8 cellular contexts compared by ENCODE assay signal in genomic region chr3:192408721-192409151, GRCh38.
DNase-seq lines count a peak whose midpoint lies in the region; ATAC-seq, FAIRE-seq and TF ChIP-seq lines count a peak whose summit lies in the region.

No MANE protein-coding gene starts in this region.

- ATAC-seq in GM19328 (IDR thresholded peaks at IDR 0.05; ENCODE audit: unreplicated experiment): no peak

- no peaks in the 10 kb centered on the region for H3K9me3 Mint-ChIP-seq in activated naive CD4-positive, alpha-beta T cell treated with anti-CD3 and anti-CD28 coated beads for 36 hours

- no peak overlapping the region for H3K27ac ChIP-seq in subcutaneous abdominal adipose tissue (ENCODE audit: low read depth, low read length)

- DNase-seq in NCI-H2227 (lab: John Stamatoyannopoulos, UW; ENCODE audit: unreplicated experiment) (peak; percentile 27), NCI-H2227 treated with DMSO at 0.1 percent for 48 hours (lab: John Stamatoyannopoulos, UW) (no peak), cardiac fibroblast (ENCODE audit: low read depth in 2 of 2) (peak in 1 of 2 donors; percentile 24), kidney epithelial cell (ENCODE audit: low read depth) (no peak), frontal cortex (ENCODE audit: low spot score in 2 of 2) (no peak)
- DNase-seq in activated naive CD4-positive, alpha-beta T cell treated with anti-CD3 and anti-CD28 coated beads for 36 hours: no peak

- intact Hi-C loops in activated naive CD4-positive, alpha-beta T cell treated with anti-CD3 and anti-CD28 coated beads for 36 hours (cut with micrococcal nuclease): no loop called here

- peaks cover 5% of the 10 kb centered on the region for H3K4me1 Mint-ChIP-seq in activated naive CD4-positive, alpha-beta T cell treated with anti-CD3 and anti-CD28 coated beads for 36 hours (ENCODE audit: low read depth)

- no peaks in the 10 kb centered on the region for H3K36me3 Mint-ChIP-seq in activated naive CD4-positive, alpha-beta T cell treated with anti-CD3 and anti-CD28 coated beads for 36 hours (ENCODE audit: low read depth)

- CTCF ChIA-PET in activated naive CD4-positive, alpha-beta T cell treated with anti-CD3 and anti-CD28 coated beads for 36 hours (lab: Charles Lee): no interaction called here

- FAIRE-seq in frontal cortex (lab: Jason Lieb, UNC): no peak

- H3K4me3 Mint-ChIP-seq in activated naive CD4-positive, alpha-beta T cell treated with anti-CD3 and anti-CD28 coated beads for 36 hours: no peak overlapping the region

- H3K9ac ChIP-seq in subcutaneous abdominal adipose tissue (ENCODE audit: low read length in 5 of 5): no peak overlapping the region

- no peak overlapping the region for H3K27ac Mint-ChIP-seq in activated naive CD4-positive, alpha-beta T cell treated with anti-CD3 and anti-CD28 coated beads for 36 hours

- TF ChIP-seq CTCF in cardiac fibroblast (IDR thresholded peaks at IDR 0.05; ENCODE audit: low read depth, low read length) (no peak), kidney epithelial cell (IDR thresholded peaks at IDR 0.05; ENCODE audit: insufficient read depth, low read length, poor library complexity, severe bottlenecking) (no peak)

- H3K27me3 ChIP-seq in kidney epithelial cell (ENCODE audit: control insufficient read depth, insufficient read depth, low read length): peaks cover 4% of the 10 kb centered on the region
- H3K27me3 ChIP-seq in subcutaneous abdominal adipose tissue (ENCODE audit: control insufficient read depth in 5 of 5, insufficient read depth in 4 of 5, low read length in 5 of 5): peaks cover 0 to 21% (median 12%) of the 10 kb centered on the region in 5 donors

- peaks cover 0 to 17% (median 16%) of the 10 kb centered on the region in 5 donors for H3K4me1 ChIP-seq in subcutaneous abdominal adipose tissue (ENCODE audit: control insufficient read depth in 5 of 5, insufficient read depth in 5 of 5, low read length in 5 of 5)

- H3K9me3 ChIP-seq in subcutaneous abdominal adipose tissue (ENCODE audit: control insufficient read depth in 5 of 5, low read length in 5 of 5): no peaks in the 10 kb centered on the region

- H3K36me3 ChIP-seq in kidney epithelial cell (ENCODE audit: control insufficient read depth, insufficient read depth, low read length): no peaks in the 10 kb centered on the region
- no peaks in the 10 kb centered on the region for H3K36me3 ChIP-seq in subcutaneous abdominal adipose tissue (ENCODE audit: control insufficient read depth in 5 of 5, insufficient read depth in 5 of 5, low read length in 5 of 5)

- H3K4me3 ChIP-seq in cardiac fibroblast (replicated peaks in 1 of 2; ENCODE audit: low read depth in 2 of 2, low read length in 2 of 2) (peak overlapping the region; percentile 41 to 58), kidney epithelial cell (ENCODE audit: low read depth, low read length) (peak overlapping the region; percentile 58), subcutaneous abdominal adipose tissue (ENCODE audit: low read depth in 1 of 5, low read length in 5 of 5) (peak overlapping the region; percentile 37 to 68 (median 65))

- peaks cover 36% of the 10 kb centered on the region for H3K27me3 Mint-ChIP-seq in activated naive CD4-positive, alpha-beta T cell treated with anti-CD3 and anti-CD28 coated beads for 36 hours (ENCODE audit: low read depth)
